17 cellular contexts compared by ENCODE assay signal in the genomic region with DNA sequence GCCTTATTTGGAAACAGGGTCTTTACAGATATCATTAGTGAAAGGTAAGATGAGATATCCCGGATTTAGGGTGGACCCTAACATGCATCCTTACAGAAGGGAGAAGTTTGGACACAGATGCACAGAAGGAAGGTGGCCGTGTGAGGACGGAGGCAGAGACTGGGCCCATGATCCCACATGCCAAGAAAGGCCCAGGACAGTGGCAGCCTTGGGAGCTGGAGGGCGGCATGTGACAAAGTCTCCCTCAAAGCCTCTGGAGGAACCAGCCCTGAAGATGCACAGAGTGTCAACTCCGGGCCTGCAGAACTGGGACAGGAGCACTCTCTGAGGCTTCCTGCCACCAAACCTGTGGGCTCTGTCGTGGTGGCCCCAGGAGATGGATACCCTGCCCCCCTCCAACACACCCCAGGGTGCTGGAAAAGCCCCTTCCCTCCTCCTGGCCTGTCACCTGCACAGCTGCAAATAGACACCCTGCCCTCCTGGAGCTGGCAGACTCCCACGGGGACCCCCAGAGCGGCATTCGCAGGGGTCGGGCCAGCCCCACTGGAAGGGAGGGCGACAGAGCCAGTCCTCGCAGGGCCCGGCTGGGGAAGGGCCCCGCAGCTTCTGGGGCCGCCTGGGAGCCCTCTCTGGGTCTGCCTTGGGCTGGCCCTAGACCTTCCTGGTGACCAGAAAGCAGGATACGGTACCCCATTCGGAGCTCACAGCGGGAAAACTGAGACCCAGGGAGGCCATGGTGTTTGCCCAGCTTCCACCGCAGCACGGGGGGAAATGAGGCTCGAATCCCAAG. TPM values are rescaled to one million over a fixed set of nuclear protein-coding genes. Genes with fewer than 3 reads are reported as not detected.
DNase-seq lines count a peak whose midpoint lies in the region; ATAC-seq, FAIRE-seq and TF ChIP-seq lines count a peak whose summit lies in the region.
"Had no signal": no experiment of that assay in that cellular context is flagged by ENCODE, and none has a peak within 500 bp of the region (broad histone marks: within the 10 kb centered on the region; RNA-seq: fewer than 3 reads in every experiment).

No MANE protein-coding gene starts in this region.

- H3K27ac Mint-ChIP-seq in type B pancreatic cell (peak overlapping the region; percentile 66), endothelial cell (ENCODE audit: unreplicated experiment) (no peak overlapping the region)

- H3K4me3 ChIP-seq in left ventricle myocardium inferior (peak overlapping the region; percentile 25), pancreas (no peak overlapping the region)
- H3K4me3 ChIP-seq: mucosa of descending colon had no signal

- peak overlapping the region; percentile 99 for H3K27ac ChIP-seq in left ventricle myocardium inferior (replicated peaks)
- peak overlapping the region; percentile 88 for H3K27ac ChIP-seq in caudate nucleus (ENCODE audit: low read depth, low read length)
- H3K27ac ChIP-seq in pancreas, result no peak overlapping the region
- H3K27ac ChIP-seq: VCaP had no signal

- H3K36me3 ChIP-seq in left ventricle myocardium inferior (peaks cover 7% of the 10 kb centered on the region), pancreas (no peaks in the 10 kb centered on the region)

- H3K27me3 ChIP-seq in left ventricle myocardium inferior (ENCODE audit: low read depth) (no peaks in the 10 kb centered on the region), pancreas (no peaks in the 10 kb centered on the region)

- peaks cover 21% of the 10 kb centered on the region for H3K4me1 Mint-ChIP-seq in type B pancreatic cell (ENCODE audit: unreplicated experiment)
- H3K4me1 Mint-ChIP-seq in endothelial cell (ENCODE audit: unreplicated experiment), result no peaks in the 10 kb centered on the region

- FAIRE-seq in pancreas (lab: Jason Lieb, UNC), result no peak
- FAIRE-seq: small intestine had no signal

- H3K27me3 Mint-ChIP-seq in type B pancreatic cell (no peaks in the 10 kb centered on the region), endothelial cell (ENCODE audit: unreplicated experiment) (peaks cover 3% of the 10 kb centered on the region)
- H3K27me3 Mint-ChIP-seq: CD8-positive, alpha-beta memory T cell had no signal

- DNase-seq in left ventricle myocardium inferior (peak; percentile 13), left cardiac atrium (no peak), caudate nucleus (lab: John Stamatoyannopoulos, UW) (no peak), pancreas (peak in 4 of 6 donors; percentile 12 to 67 (median 40)), type B pancreatic cell (ENCODE audit: extremely low spot score, unreplicated experiment) (no peak), amniotic stem cell (lab: John Stamatoyannopoulos, UW) (no peak), DMS114 treated with DMSO at 0.1 percent for 48 hours (lab: John Stamatoyannopoulos, UW; ENCODE audit: unreplicated experiment) (no peak), endothelial cell (ENCODE audit: low spot score) (no peak)
- DNase-seq: activated effector memory CD4-positive, alpha-beta T cell treated with anti-CD3 and anti-CD28 coated beads, Interleukin-2, amount 50 U/mL, for 16 hours; hippocampal formation; NCI-H2171; occipital lobe; small intestine; T-helper 1 cell had no signal

- no peak for TF ChIP-seq CTCF in left ventricle myocardium inferior (IDR thresholded peaks at IDR 0.05; ENCODE audit: borderline replicate concordance)
- TF ChIP-seq CTCF in pancreas (IDR thresholded peaks at IDR 0.05), result no peak
- no peak for TF ChIP-seq CTCF in type B pancreatic cell (conservative IDR thresholded peaks at IDR 0.05)
- TF ChIP-seq CTCF in endothelial cell (IDR thresholded peaks at IDR 0.05; ENCODE audit: unreplicated experiment), result no peak

- H3K4me1 ChIP-seq in left ventricle myocardium inferior (peaks cover 100% of the 10 kb centered on the region), pancreas (peaks cover 6 to 22% (median 8%) of the 10 kb centered on the region in 3 donors)

- no peaks in the 10 kb centered on the region for H3K9me3 Mint-ChIP-seq in type B pancreatic cell
- H3K9me3 Mint-ChIP-seq in endothelial cell (ENCODE audit: unreplicated experiment), result no peaks in the 10 kb centered on the region
- H3K9me3 Mint-ChIP-seq: CD8-positive, alpha-beta memory T cell had no signal

- no peaks in the 10 kb centered on the region for H3K36me3 Mint-ChIP-seq in type B pancreatic cell
- no peaks in the 10 kb centered on the region for H3K36me3 Mint-ChIP-seq in endothelial cell (ENCODE audit: low read depth, unreplicated experiment)

- H3K4me3 Mint-ChIP-seq in type B pancreatic cell (no peak overlapping the region), endothelial cell (ENCODE audit: unreplicated experiment) (no peak overlapping the region)
- H3K4me3 Mint-ChIP-seq: CD8-positive, alpha-beta memory T cell had no signal

- intact Hi-C loops in left ventricle myocardium inferior (cut with micrococcal nuclease) (no loop called here), left cardiac atrium (cut with DNase I) (loop anchor here in 1 of 2 donors (5.0 to 10.0 kb wide), 2 partner anchors 35 to 58 kb away; no protein-coding TSS in a partner anchor), pancreas (cut with DNase I) (no loop called here)

- 88 to 92% methylated on average over 17 to 21 of the region's 21 CpGs for WGBS in pancreas, 2 donors

- no peak for ATAC-seq in left cardiac atrium
- ATAC-seq in pancreas, result no peak
- ATAC-seq: mucosa of descending colon had no signal

- H3K9me3 ChIP-seq in left ventricle myocardium inferior (replicated peaks) (no peaks in the 10 kb centered on the region), pancreas (no peaks in the 10 kb centered on the region)
- H3K9me3 ChIP-seq: mucosa of descending colon had no signal

RNA-seq across cellular contexts. Expression of a gene that starts 7.9 kb away (rescaled TPM):
- total RNA-seq in left ventricle myocardium inferior (29.5 TPM), left cardiac atrium (10 to 100 TPM; 28.6 to 38.5 TPM), pancreas (10 to 100 TPM in 2 of 6 donors, 1 to 10 TPM in 4; 6.8 to 12.4 (median 8.9) TPM), type B pancreatic cell (ENCODE audit: low replicate concordance) (9.3 and 15.1 TPM in 2 replicates), endothelial cell (ENCODE audit: unreplicated experiment) (9.6 TPM)
- polyA plus RNA-seq in pancreas, result 1 to 10 TPM; 4.3 to 5.5 TPM

RNA-seq across cellular contexts. Expression of a gene that starts 31.5 kb away (rescaled TPM):
- total RNA-seq in left ventricle myocardium inferior (15.1 TPM), left cardiac atrium (10 to 100 TPM; 21.6 to 23.4 TPM), pancreas (10 to 100 TPM in 4 of 6 donors, 1 to 10 TPM in 2; 8.0 to 17.8 (median 11.8) TPM), type B pancreatic cell (ENCODE audit: low replicate concordance) (37.9 and 53.7 TPM in 2 replicates), endothelial cell (ENCODE audit: unreplicated experiment) (33.6 TPM)
- 10 to 100 TPM in 1 of 2 donors, 1 to 10 TPM in 1; 9.8 to 12.1 TPM for polyA plus RNA-seq in pancreas

Comparison
In these comparisons a context has a peak if more than half of its experiments do, and no peak if none do; other contexts are left out.
1. DNase-seq: peak in left ventricle myocardium inferior (single experiment) and pancreas (4 of 6); none in left cardiac atrium (single experiment), caudate nucleus (0 of 61), type B pancreatic cell (single experiment), amniotic stem cell (single experiment), DMS114 treated with DMSO at 0.1 percent for 48 hours (single experiment) and endothelial cell (single experiment).
2. H3K27ac ChIP-seq: peak in left ventricle myocardium inferior (single experiment) and caudate nucleus (single experiment); none in pancreas (0 of 4).